Comparison of ENCODE assay signal across 8 cellular contexts in the genomic region with DNA sequence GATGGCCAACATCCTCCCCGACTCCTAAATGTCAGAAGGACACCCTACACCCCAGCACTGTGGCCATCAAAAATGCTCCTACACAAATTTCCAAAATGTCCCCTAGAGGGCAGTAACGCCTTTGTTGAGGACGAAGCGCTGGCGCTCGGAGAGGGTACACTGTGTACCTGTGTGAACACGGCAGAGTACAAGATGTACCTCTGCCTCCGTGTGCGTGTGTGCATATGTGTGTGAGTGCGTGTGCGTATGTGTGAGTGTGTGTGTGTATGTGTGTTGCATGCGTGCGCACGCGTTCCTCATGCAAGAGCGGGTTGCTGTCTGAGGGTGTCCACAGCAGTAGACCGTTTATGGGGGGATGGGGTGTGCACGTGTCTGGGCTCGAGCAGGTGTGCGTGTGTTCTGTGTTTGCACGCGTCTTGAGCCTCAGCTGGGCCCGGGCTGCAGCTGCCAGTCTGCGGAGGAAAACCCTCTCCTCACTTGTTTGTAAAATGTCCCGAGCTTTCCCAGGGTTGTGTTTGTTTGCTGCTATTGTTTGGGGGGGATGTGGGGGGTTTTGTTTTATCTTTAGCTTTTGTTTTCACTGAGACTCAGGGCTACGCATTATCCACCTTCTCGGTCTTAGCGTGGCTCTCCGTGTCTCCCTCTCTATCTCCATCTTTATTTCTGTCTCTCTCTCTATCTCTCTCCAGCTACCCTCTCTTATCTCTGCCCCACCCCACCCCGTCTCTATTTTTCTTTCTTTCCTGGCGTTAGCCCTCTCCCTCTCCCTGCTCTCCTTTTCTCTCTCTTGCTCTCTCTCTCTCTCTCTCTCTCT. TPM values are rescaled to one million over a fixed set of nuclear protein-coding genes. Genes with fewer than 3 reads are reported as not detected.
DNase-seq lines count a peak whose midpoint lies in the region; ATAC-seq and TF ChIP-seq lines count a peak whose summit lies in the region.

No MANE protein-coding gene starts in this region.

- peak overlapping the region; percentile 41 to 48 for H3K9ac ChIP-seq in mucosa of rectum (ENCODE audit: low read depth in 1 of 2, low read length in 2 of 2)

- H3K36me3 Mint-ChIP-seq in Caco-2 (ENCODE audit: insufficient read depth, unreplicated experiment), result no peaks in the 10 kb centered on the region

- H3K27me3 ChIP-seq in Caco-2 (replicated peaks; ENCODE audit: control insufficient read depth, insufficient read depth, low read length) (no peaks in the 10 kb centered on the region), mucosa of rectum (ENCODE audit: control insufficient read depth in 2 of 2, insufficient read depth in 2 of 2, low read length in 2 of 2) (peaks cover 3 to 4% of the 10 kb centered on the region in 2 donors)

- no peaks in the 10 kb centered on the region for H3K9me3 Mint-ChIP-seq in Caco-2 (ENCODE audit: unreplicated experiment)

- H3K27me3 Mint-ChIP-seq in Caco-2 (ENCODE audit: insufficient read depth, unreplicated experiment), result no peaks in the 10 kb centered on the region

- H3K4me1 ChIP-seq in Caco-2, result no peaks in the 10 kb centered on the region
- H3K4me1 ChIP-seq in mucosa of rectum (ENCODE audit: control insufficient read depth in 2 of 2, insufficient read depth in 2 of 2, low read length in 2 of 2), result peaks cover 0 to 4% of the 10 kb centered on the region in 2 donors

- CTCF ChIA-PET in Caco-2 (lab: Charles Lee), result no interaction called here

- H3K4me3 ChIP-seq in Caco-2 (ENCODE audit: low read depth, low read length), result peak overlapping the region; percentile 54
- H3K4me3 ChIP-seq in epithelial cell of esophagus (ENCODE audit: low read length), result peak overlapping the region; percentile 47
- peak overlapping the region; percentile 44 to 81 for H3K4me3 ChIP-seq in mucosa of rectum (ENCODE audit: low read length in 2 of 2)

- peak; percentile 60 to 75 for DNase-seq in Caco-2
- DNase-seq in NCI-H748 (lab: John Stamatoyannopoulos, UW; ENCODE audit: unreplicated experiment), result peak; percentile 84
- DNase-seq in activated CD8-positive, alpha-beta memory T cell treated with anti-CD3 and anti-CD28 coated beads, Interleukin-2, amount 50 U/mL, for 4 hours, result peak; percentile 58
- peak; percentile 72 for DNase-seq in epithelial cell of esophagus (ENCODE audit: low read depth)
- peak; percentile 33 for DNase-seq in stromal cell of bone marrow (ENCODE audit: low read depth)

- H3K36me3 ChIP-seq in Caco-2 (ENCODE audit: control insufficient read depth, insufficient read depth, low read length) (no peaks in the 10 kb centered on the region), mucosa of rectum (ENCODE audit: control insufficient read depth in 2 of 2, insufficient read depth in 2 of 2, low read length in 2 of 2) (no peaks in the 10 kb centered on the region)

- peaks cover 8% of the 10 kb centered on the region for H3K4me1 Mint-ChIP-seq in Caco-2 (ENCODE audit: low read depth, unreplicated experiment)

- no TSS peak for BruUV-seq in Caco-2 (replicated peaks; lab: Mats Ljungman, UMichigan)

- TF ChIP-seq CTCF in Caco-2 (IDR thresholded peaks at IDR 0.05; ENCODE audit: insufficient read depth in 1 of 2, low read depth in 1 of 2, low read length in 1 of 2, severe bottlenecking in 1 of 2, unreplicated experiment in 1 of 2) (peak; percentile 48 to 50), epithelial cell of esophagus (IDR thresholded peaks at IDR 0.05; ENCODE audit: insufficient read depth, low read depth, low read length, missing control alignments) (peak; percentile 60)

- peak overlapping the region; percentile 38 to 70 for H3K27ac ChIP-seq in mucosa of rectum (ENCODE audit: low read depth in 2 of 2, low read length in 2 of 2)

- ATAC-seq in GM19351 (IDR thresholded peaks at IDR 0.05; ENCODE audit: unreplicated experiment) (peak; percentile 75), HG03442 (IDR thresholded peaks at IDR 0.05; ENCODE audit: unreplicated experiment) (peak; percentile 80)

- intact Hi-C loops in Caco-2 (cut with micrococcal nuclease; ENCODE audit: unreplicated experiment), result loop anchor here (1.0 kb wide), 2 partner anchors 17 to 21 kb away; no protein-coding TSS in a partner anchor

- POLR2A ChIA-PET in Caco-2 (lab: Charles Lee), result interaction anchor here (0.9 kb wide), 1 partner anchor 10 kb away, joined by 3 read pairs; no protein-coding TSS in a partner anchor

- H3K9me3 ChIP-seq in Caco-2, result no peaks in the 10 kb centered on the region
- peaks cover 0 to 2% of the 10 kb centered on the region in 2 donors for H3K9me3 ChIP-seq in mucosa of rectum (ENCODE audit: control insufficient read depth in 2 of 2, low read length in 2 of 2)

- H3K27ac Mint-ChIP-seq in Caco-2 (ENCODE audit: unreplicated experiment), result peak overlapping the region; percentile 68

- peak overlapping the region; percentile 82 for H3K4me3 Mint-ChIP-seq in Caco-2 (ENCODE audit: unreplicated experiment)

RNA-seq across cellular contexts. Expression of a gene that starts 10.4 kb away (rescaled TPM):
- 30.9 and 33.4 TPM in 2 replicates for total RNA-seq in Caco-2 (2022)

RNA-seq across cellular contexts. Expression of a gene that starts 22.1 kb away (rescaled TPM):
- total RNA-seq in Caco-2 (2022), result 13.2 and 15.0 TPM in 2 replicates

RNA-seq across cellular contexts. Expression of a gene that starts 23.2 kb away (rescaled TPM):
- total RNA-seq in Caco-2 (2022), result 0.18 and 0.26 TPM in 2 replicates

Comparison
In these comparisons a context has a peak if more than half of its experiments do, and no peak if none do; other contexts are left out.
1. Peak in every context shown above with its lines: DNase-seq, ATAC-seq, H3K4me3 ChIP-seq and H3K27ac ChIP-seq.
2. DNase-seq: peak in every context shown above with its lines; median percentile 84 in NCI-H748; 72 in epithelial cell of esophagus; 68 in Caco-2; 58 in activated CD8-positive, alpha-beta memory T cell treated with anti-CD3 and anti-CD28 coated beads, Interleukin-2, amount 50 U/mL, for 4 hours; 33 in stromal cell of bone marrow.